Comparison of ENCODE assay signal across 8 cellular contexts in the genomic region with DNA sequence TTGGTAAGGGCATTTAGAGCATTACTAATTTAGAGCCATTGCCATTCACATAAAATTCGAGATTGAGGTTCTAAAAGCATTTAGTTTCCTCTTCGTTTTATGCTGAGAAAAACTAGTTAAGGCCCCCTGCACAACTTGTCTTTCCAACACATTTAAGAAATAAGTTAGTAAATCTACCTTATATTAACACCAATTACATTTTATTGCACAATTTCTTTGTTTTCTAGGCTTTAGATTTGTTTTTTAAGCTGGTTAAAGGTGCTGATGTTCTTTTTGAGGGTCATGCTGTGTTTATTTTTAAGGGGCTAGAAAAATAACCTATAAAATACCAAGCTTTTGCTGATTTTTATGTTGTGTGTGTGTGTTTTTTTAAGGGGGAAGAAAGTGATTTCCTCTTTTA. TPM values are rescaled to one million over a fixed set of nuclear protein-coding genes. Genes with fewer than 3 reads are reported as not detected.
DNase-seq lines count a peak whose midpoint lies in the region; ATAC-seq and TF ChIP-seq lines count a peak whose summit lies in the region.

No MANE protein-coding gene starts in this region.

- H3K27ac ChIP-seq in RWPE2 (ENCODE audit: poor library complexity, severe bottlenecking): no peak overlapping the region
- H3K27ac ChIP-seq in esophagus muscularis mucosa (replicated peaks in 1 of 4): no peak overlapping the region

- H3K4me3 ChIP-seq in RWPE2 (ENCODE audit: severe bottlenecking): peak overlapping the region; percentile 86
- peak overlapping the region; percentile 58 to 96 (median 85) for H3K4me3 ChIP-seq in esophagus muscularis mucosa
- H3K4me3 ChIP-seq in retinal pigment epithelial cell (ENCODE audit: low read length): peak overlapping the region; percentile 90

- TF ChIP-seq POLR2A in GM18505 (IDR thresholded peaks at IDR 0.05; ENCODE audit: borderline replicate concordance, extremely low read depth, insufficient read depth, insufficient read length) (peak; percentile 2), esophagus muscularis mucosa (IDR thresholded peaks at IDR 0.05; ENCODE audit: low read depth) (no peak)

- 19% methylated on average over 2 of the region's 2 CpGs for WGBS in esophagus muscularis mucosa

- intact Hi-C loops in esophagus muscularis mucosa (cut with DNase I): no loop called here

- peaks cover 19% of the 10 kb centered on the region for H3K36me3 ChIP-seq in RWPE2 (ENCODE audit: low read depth)
- peaks cover 0 to 9% (median 4%) of the 10 kb centered on the region in 4 donors for H3K36me3 ChIP-seq in esophagus muscularis mucosa

- ATAC-seq in GM18505 (IDR thresholded peaks at IDR 0.05; ENCODE audit: unreplicated experiment): no peak
- no peak for ATAC-seq in RWPE2 (ENCODE audit: low read depth)

- no peak for TF ChIP-seq EP300 in esophagus muscularis mucosa (IDR thresholded peaks at IDR 0.05)

- H3K27me3 ChIP-seq in RWPE2 (ENCODE audit: insufficient read depth, poor library complexity, severe bottlenecking): no peaks in the 10 kb centered on the region
- no peaks in the 10 kb centered on the region for H3K27me3 ChIP-seq in esophagus muscularis mucosa

- H3K9me3 ChIP-seq in RWPE2 (ENCODE audit: severe bottlenecking) (no peaks in the 10 kb centered on the region), esophagus muscularis mucosa (no peaks in the 10 kb centered on the region)

- TF ChIP-seq CTCF in RWPE2 (IDR thresholded peaks at IDR 0.05; ENCODE audit: poor library complexity, severe bottlenecking) (no peak), esophagus muscularis mucosa (IDR thresholded peaks at IDR 0.05) (no peak), retinal pigment epithelial cell (conservative IDR thresholded peaks at IDR 0.05; ENCODE audit: low read depth, low read length) (no peak)

- DNase-seq in RWPE2 (ENCODE audit: low spot score): no peak
- no peak for DNase-seq in esophagus muscularis mucosa (ENCODE audit: extremely low spot score)
- DNase-seq in retinal pigment epithelial cell (ENCODE audit: low read depth): no peak
- DNase-seq in dedifferentiated amniotic fluid mesenchymal stem cell (ENCODE audit: extremely low spot score): no peak
- DNase-seq in NCI-H2196 treated with DMSO at 0.1 percent for 48 hours (lab: John Stamatoyannopoulos, UW; ENCODE audit: unreplicated experiment): no peak
- DNase-seq in DMS 273 treated with DMSO at 0.1 percent for 48 hours (lab: John Stamatoyannopoulos, UW): no peak
- no peak for DNase-seq in NCI-H69 (lab: John Stamatoyannopoulos, UW)

- H3K4me1 ChIP-seq in RWPE2 (ENCODE audit: insufficient read depth, poor library complexity, severe bottlenecking): peaks cover 20% of the 10 kb centered on the region
- peaks cover 28 to 39% (median 34%) of the 10 kb centered on the region in 4 donors for H3K4me1 ChIP-seq in esophagus muscularis mucosa

RNA-seq across cellular contexts. Expression of a gene that starts 1.2 kb away (rescaled TPM):
- total RNA-seq in esophagus muscularis mucosa: 10 to 100 TPM; 20.2 to 27.0 (median 23.7) TPM

RNA-seq across cellular contexts. Expression of a gene that starts 1.4 kb away (rescaled TPM):
- 10 to 100 TPM; 28.7 to 31.6 (median 30.0) TPM for total RNA-seq in esophagus muscularis mucosa

RNA-seq across cellular contexts. Expression of a gene that starts 59.2 kb away (rescaled TPM):
- 10 to 100 TPM in 1 of 4 donors, 1 to 10 TPM in 3; 4.0 to 13.8 (median 5.2) TPM for total RNA-seq in esophagus muscularis mucosa
